Comparison of ENCODE assay signal across 27 cellular contexts in the genomic region with DNA sequence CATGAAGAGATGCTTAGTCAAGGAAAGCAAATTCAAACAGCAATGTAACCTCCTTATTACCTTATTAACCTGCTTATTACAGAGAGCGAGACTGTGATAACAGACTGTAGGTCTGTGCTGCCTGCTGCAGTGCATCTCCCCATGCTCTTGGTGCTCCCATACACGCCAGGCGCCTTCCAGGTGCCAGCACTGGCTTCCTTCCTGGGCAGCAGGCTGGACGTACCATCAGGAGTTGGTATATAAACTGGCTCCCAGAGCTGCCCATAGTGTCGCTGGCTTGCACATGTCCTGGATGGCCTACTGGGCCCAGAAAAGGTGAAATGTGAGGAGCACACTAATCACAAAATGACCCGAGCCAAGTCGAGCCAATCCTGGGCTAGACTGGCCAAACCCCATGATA.
"Had no signal": no experiment of that assay in that cellular context is flagged by ENCODE, and none has a peak within 500 bp of the region (broad histone marks: within the 10 kb centered on the region; RNA-seq: fewer than 3 reads in every experiment).

No MANE protein-coding gene starts in this region.

- H3K79me2 ChIP-seq: parathyroid adenoma had no signal

- H3K36me3 Mint-ChIP-seq: natural killer cell treated with Interleukin-12 subunit alpha and Interleukin-12 subunit beta and Interleukin-15 and Interleukin-18, amount 100 ng/mL, for 72 hours had no signal

- H3K9ac ChIP-seq: neural progenitor cell, parathyroid adenoma had no signal

- H3K27ac Mint-ChIP-seq: memory B cell; neural progenitor cell; stimulated activated naive B cell treated with anti-CD40 and anti-IgM and Interleukin-4, amounts not matched to agents 10 μg/mL and 1 μg/mL and 100 μg/mL, for 72 hours; stimulated activated naive CD8-positive, alpha-beta T cell treated with anti-CD3 and anti-CD28 coated beads, Interleukin-15, amount 100 ng/mL, for 72 hours had no signal

- H2AFZ ChIP-seq: neural progenitor cell, parathyroid adenoma had no signal

- H3K27me3 ChIP-seq: colonic mucosa, dorsolateral prefrontal cortex, esophagus squamous epithelium, foreskin keratinocyte, right atrium auricular region, sigmoid colon, testis, tibial nerve, upper lobe of right lung, vagina had no signal

- H3K4me1 ChIP-seq: colonic mucosa, foreskin keratinocyte, vagina had no signal

- H3K9me3 ChIP-seq: colonic mucosa, esophagus squamous epithelium, left ventricle myocardium inferior, lower lobe of right lung, right atrium auricular region, sigmoid colon, testis, tibial nerve, upper lobe of right lung, vagina had no signal

- H3K4me3 Mint-ChIP-seq: memory B cell; natural killer cell treated with Interleukin-12 subunit alpha and Interleukin-12 subunit beta and Interleukin-15 and Interleukin-18, amount 100 ng/mL, for 72 hours; neural progenitor cell; stimulated activated naive B cell treated with anti-CD40 and anti-IgM and Interleukin-4, amounts not matched to agents 10 μg/mL and 1 μg/mL and 100 μg/mL, for 72 hours; stimulated activated naive CD8-positive, alpha-beta T cell treated with anti-CD3 and anti-CD28 coated beads, Interleukin-15, amount 100 ng/mL, for 72 hours had no signal

- DNase-seq: colonic mucosa; dorsolateral prefrontal cortex; effector memory CD4-positive, alpha-beta T cell; esophagus squamous epithelium; foreskin keratinocyte; kidney; left cardiac atrium; left ventricle myocardium inferior; lower lobe of right lung; midbrain; occipital lobe; sigmoid colon; stimulated activated CD4-positive, alpha-beta T cell treated with anti-CD3 and anti-CD28 coated beads, Interleukin-2, amount 100 ng/mL, for 24 hours; stimulated activated CD4-positive, alpha-beta T cell treated with anti-CD3 and anti-CD28 coated beads, Interleukin-4, amount 100 ng/mL, for 4 hours; stimulated activated naive B cell treated with anti-CD40 and anti-IgM and Interleukin-4, amounts not matched to agents 10 μg/mL and 1 μg/mL and 100 μg/mL, for 72 hours; stimulated activated naive CD8-positive, alpha-beta T cell treated with anti-CD3 and anti-CD28 coated beads, Interleukin-15, amount 100 ng/mL, for 72 hours; testis; upper lobe of right lung had no signal

- H3K9me3 Mint-ChIP-seq: memory B cell; natural killer cell treated with Interleukin-12 subunit alpha and Interleukin-12 subunit beta and Interleukin-15 and Interleukin-18, amount 100 ng/mL, for 72 hours; neural progenitor cell; stimulated activated naive B cell treated with anti-CD40 and anti-IgM and Interleukin-4, amounts not matched to agents 10 μg/mL and 1 μg/mL and 100 μg/mL, for 72 hours; stimulated activated naive CD8-positive, alpha-beta T cell treated with anti-CD3 and anti-CD28 coated beads, Interleukin-15, amount 100 ng/mL, for 72 hours had no signal

- H3K27me3 Mint-ChIP-seq: memory B cell; natural killer cell treated with Interleukin-12 subunit alpha and Interleukin-12 subunit beta and Interleukin-15 and Interleukin-18, amount 100 ng/mL, for 72 hours; stimulated activated naive B cell treated with anti-CD40 and anti-IgM and Interleukin-4, amounts not matched to agents 10 μg/mL and 1 μg/mL and 100 μg/mL, for 72 hours; stimulated activated naive CD8-positive, alpha-beta T cell treated with anti-CD3 and anti-CD28 coated beads, Interleukin-15, amount 100 ng/mL, for 72 hours had no signal

- H3K4me2 ChIP-seq: neural progenitor cell had no signal

- H3K27ac ChIP-seq: colonic mucosa, epithelial cell of prostate, esophagus squamous epithelium, foreskin keratinocyte, left ventricle myocardium inferior, lower lobe of right lung, neural progenitor cell, parathyroid adenoma, right atrium auricular region, sigmoid colon, skin epidermis, testis, tibial nerve, upper lobe of right lung, vagina had no signal
